Comparison of ENCODE assay signal across 1 cellular context in the genomic region with DNA sequence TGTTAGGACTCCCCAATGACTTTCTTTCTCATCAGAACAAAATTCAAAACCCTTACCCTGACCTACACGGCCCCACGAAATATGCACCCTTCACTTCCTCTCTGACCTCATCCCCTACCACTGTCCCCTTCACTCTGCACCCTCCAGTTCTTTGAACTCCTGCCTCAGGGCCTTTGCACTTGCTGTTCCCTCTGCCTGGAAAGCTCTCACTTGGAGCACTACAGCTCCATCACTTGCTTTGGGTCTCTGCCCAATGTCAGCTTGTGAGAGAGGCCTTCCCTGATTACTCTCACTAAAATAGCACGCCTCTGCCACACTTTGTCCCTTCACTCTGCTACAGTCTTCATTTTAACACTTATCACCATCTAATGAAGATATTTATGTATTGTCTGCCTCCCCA.
TF ChIP-seq lines count a peak whose summit lies in the region.

No MANE protein-coding gene starts in this region.

TF ChIP-seq in IMR-90, 13 proteins besides CTCF, POLR2A, EP300 and RAD21 (continued from another document):
- TF ChIP-seq, protein P1, sequence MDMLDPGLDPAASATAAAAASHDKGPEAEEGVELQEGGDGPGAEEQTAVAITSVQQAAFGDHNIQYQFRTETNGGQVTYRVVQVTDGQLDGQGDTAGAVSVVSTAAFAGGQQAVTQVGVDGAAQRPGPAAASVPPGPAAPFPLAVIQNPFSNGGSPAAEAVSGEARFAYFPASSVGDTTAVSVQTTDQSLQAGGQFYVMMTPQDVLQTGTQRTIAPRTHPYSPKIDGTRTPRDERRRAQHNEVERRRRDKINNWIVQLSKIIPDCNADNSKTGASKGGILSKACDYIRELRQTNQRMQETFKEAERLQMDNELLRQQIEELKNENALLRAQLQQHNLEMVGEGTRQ (IDR thresholded peaks at IDR 0.05; ENCODE audit: low read depth, low read length): no peak
- TF ChIP-seq NFE2L2 (IDR thresholded peaks at IDR 0.05; ENCODE audit: low read depth, low read length) (no peak), SMC3 (IDR thresholded peaks at IDR 0.05; ENCODE audit: low read depth, low read length) (no peak), FOS (IDR thresholded peaks at IDR 0.05; ENCODE audit: low read depth, low read length) (no peak), MXI1 (IDR thresholded peaks at IDR 0.05; ENCODE audit: borderline replicate concordance, low read depth, low read length) (no peak), MAFK (IDR thresholded peaks at IDR 0.05; ENCODE audit: low read depth, low read length) (no peak)
- TF ChIP-seq, protein P2, sequence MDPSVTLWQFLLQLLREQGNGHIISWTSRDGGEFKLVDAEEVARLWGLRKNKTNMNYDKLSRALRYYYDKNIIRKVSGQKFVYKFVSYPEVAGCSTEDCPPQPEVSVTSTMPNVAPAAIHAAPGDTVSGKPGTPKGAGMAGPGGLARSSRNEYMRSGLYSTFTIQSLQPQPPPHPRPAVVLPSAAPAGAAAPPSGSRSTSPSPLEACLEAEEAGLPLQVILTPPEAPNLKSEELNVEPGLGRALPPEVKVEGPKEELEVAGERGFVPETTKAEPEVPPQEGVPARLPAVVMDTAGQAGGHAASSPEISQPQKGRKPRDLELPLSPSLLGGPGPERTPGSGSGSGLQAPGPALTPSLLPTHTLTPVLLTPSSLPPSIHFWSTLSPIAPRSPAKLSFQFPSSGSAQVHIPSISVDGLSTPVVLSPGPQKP (IDR thresholded peaks at IDR 0.05; ENCODE audit: borderline replicate concordance, low read depth, low read length): no peak
